In genomic region chr16:58678716-58679115, GRCh38 we compare ENCODE assay signal across 8 cellular contexts. TPM values are rescaled to one million over a fixed set of nuclear protein-coding genes. Genes with fewer than 3 reads are reported as not detected.
DNase-seq lines count a peak whose midpoint lies in the region; ATAC-seq and TF ChIP-seq lines count a peak whose summit lies in the region.

No MANE protein-coding gene starts in this region.

- TF ChIP-seq CTCF in Calu3 (IDR thresholded peaks at IDR 0.05; ENCODE audit: unreplicated experiment) (no peak), LNCaP clone FGC (IDR thresholded peaks at IDR 0.05; ENCODE audit: control insufficient read depth, extremely low read depth, insufficient read depth) (peak; percentile 90), mammary epithelial cell (conservative IDR thresholded peaks at IDR 0.05 in 1 of 2, IDR thresholded peaks at IDR 0.05 in 1 of 2; ENCODE audit: extremely low read depth in 1 of 2, insufficient read depth in 1 of 2, low read depth in 1 of 2, low read length in 2 of 2) (peak; percentile 29 to 61)

- H3K9me3 ChIP-seq in mammary epithelial cell (replicated peaks; ENCODE audit: insufficient read depth, low read length): no peaks in the 10 kb centered on the region

- H3K36me3 Mint-ChIP-seq in Calu3 (ENCODE audit: insufficient read depth, unreplicated experiment): peaks cover 7% of the 10 kb centered on the region
- no peaks in the 10 kb centered on the region for H3K36me3 Mint-ChIP-seq in activated naive CD8-positive, alpha-beta T cell treated with anti-CD3 and anti-CD28 coated beads, Interleukin-2, amount 50 U/mL, for 24 hours (ENCODE audit: low read depth)

- H3K27me3 ChIP-seq in mammary epithelial cell (ENCODE audit: insufficient read depth, low read length): no peaks in the 10 kb centered on the region

- CTCF ChIA-PET in Calu3 (lab: Charles Lee) (interaction anchor here (0.8 to 2.7 kb wide), 2 partner anchors 73 to 78 kb away, joined by 5 to 17 read pairs; no protein-coding TSS in a partner anchor), mammary epithelial cell (lab: Charles Lee; ENCODE audit: low non-redundant PET) (interaction anchor here (0.6 to 1.1 kb wide), 3 partner anchors 34 to 165 kb away, joined by 3 to 9 read pairs (median 4); no protein-coding TSS in a partner anchor)

- no peak overlapping the region for H3K4me3 Mint-ChIP-seq in Calu3 (ENCODE audit: low read depth, unreplicated experiment)
- no peak overlapping the region for H3K4me3 Mint-ChIP-seq in activated naive CD8-positive, alpha-beta T cell treated with anti-CD3 and anti-CD28 coated beads, Interleukin-2, amount 50 U/mL, for 24 hours

- dilution Hi-C loops in mammary epithelial cell (cut with HindIII; ENCODE audit: low sequenced_read_pairs): loop anchor here (10.0 kb wide), 1 partner anchor 54 kb away; the partner anchor contains the start of gene CNOT1

- no peak overlapping the region for H3K27ac ChIP-seq in mammary epithelial cell (ENCODE audit: insufficient read depth, low read depth, low read length)

- H3K79me2 ChIP-seq in mammary epithelial cell (ENCODE audit: insufficient read depth, low read length): peaks cover 15% of the 10 kb centered on the region

- no peaks in the 10 kb centered on the region for H4K20me1 ChIP-seq in mammary epithelial cell (ENCODE audit: insufficient read depth, low read length)

- no peak overlapping the region for H2AFZ ChIP-seq in mammary epithelial cell (ENCODE audit: low read depth, low read length)

- H3K27ac Mint-ChIP-seq in Calu3 (ENCODE audit: unreplicated experiment): no peak overlapping the region
- H3K27ac Mint-ChIP-seq in activated naive CD8-positive, alpha-beta T cell treated with anti-CD3 and anti-CD28 coated beads, Interleukin-2, amount 50 U/mL, for 24 hours: no peak overlapping the region

- no peaks in the 10 kb centered on the region for H3K9me3 Mint-ChIP-seq in Calu3 (ENCODE audit: low read depth, unreplicated experiment)
- H3K9me3 Mint-ChIP-seq in activated naive CD8-positive, alpha-beta T cell treated with anti-CD3 and anti-CD28 coated beads, Interleukin-2, amount 50 U/mL, for 24 hours: no peaks in the 10 kb centered on the region

- no TSS peak for BruUV-seq in Calu3 (replicated peaks; lab: Mats Ljungman, UMichigan)
- no TSS peak for BruUV-seq in mammary epithelial cell (replicated peaks; lab: Mats Ljungman, UMichigan)

- in situ Hi-C loops in mammary epithelial cell (cut with MboI; ENCODE audit: low sequenced_read_pairs in 2 of 2): no loop called here

- peaks cover 5% of the 10 kb centered on the region for H3K4me1 Mint-ChIP-seq in Calu3 (ENCODE audit: low read depth, unreplicated experiment)
- H3K4me1 Mint-ChIP-seq in activated naive CD8-positive, alpha-beta T cell treated with anti-CD3 and anti-CD28 coated beads, Interleukin-2, amount 50 U/mL, for 24 hours: peaks cover 7% of the 10 kb centered on the region

- DNase-seq in Calu3 (peak; percentile 30), LNCaP clone FGC (ENCODE audit: low read depth) (peak; percentile 69), mammary epithelial cell (peak; percentile 43), medulla oblongata (ENCODE audit: extremely low spot score) (peak; percentile 78)
- no peak for DNase-seq in activated CD8-positive, alpha-beta memory T cell treated with anti-CD3 and anti-CD28 coated beads for 24 hours
- DNase-seq in activated naive CD8-positive, alpha-beta T cell treated with anti-CD3 and anti-CD28 coated beads, Interleukin-2, amount 50 U/mL, for 24 hours: no peak

- no peaks in the 10 kb centered on the region for H3K4me1 ChIP-seq in mammary epithelial cell (ENCODE audit: insufficient read depth, low read length)

- no peak overlapping the region for H3K4me2 ChIP-seq in mammary epithelial cell (ENCODE audit: insufficient read depth, low read depth, low read length)

- H3K36me3 ChIP-seq in mammary epithelial cell (ENCODE audit: insufficient read depth, low read length): peaks cover 3% of the 10 kb centered on the region

- H3K4me3 ChIP-seq in LNCaP clone FGC (ENCODE audit: low read depth, low read length) (no peak overlapping the region), mammary epithelial cell (replicated peaks in 1 of 3; ENCODE audit: insufficient read depth in 1 of 3, low read depth in 2 of 3, low read length in 3 of 3) (no peak overlapping the region)

- WGBS in mammary epithelial cell (ENCODE audit: low coverage, missing lambda C conversion rate): 71% methylated on average over 3 of the region's 3 CpGs

- no peak for ATAC-seq in activated naive CD8-positive, alpha-beta T cell treated with anti-CD3 and anti-CD28 coated beads, Interleukin-2, amount 50 U/mL, for 24 hours
- ATAC-seq in GM18498 (IDR thresholded peaks at IDR 0.05; ENCODE audit: unreplicated experiment): no peak
- ATAC-seq in activated CD4-positive, CD25-positive, alpha-beta regulatory T cell treated with anti-CD3 and anti-CD28 coated beads, Interleukin-2, amount 50 U/mL, for 24 hours: no peak

- H3K9ac ChIP-seq in mammary epithelial cell (ENCODE audit: insufficient read depth, low read length): no peak overlapping the region

- H3K27me3 Mint-ChIP-seq in Calu3 (ENCODE audit: unreplicated experiment): no peaks in the 10 kb centered on the region
- H3K27me3 Mint-ChIP-seq in activated naive CD8-positive, alpha-beta T cell treated with anti-CD3 and anti-CD28 coated beads, Interleukin-2, amount 50 U/mL, for 24 hours: no peaks in the 10 kb centered on the region

- intact Hi-C loops in Calu3 (cut with micrococcal nuclease; ENCODE audit: unreplicated experiment): loop anchor here (2.0 kb wide), 1 partner anchor 78 kb away; no protein-coding TSS in a partner anchor
- intact Hi-C loops in mammary epithelial cell (cut with micrococcal nuclease): no loop called here

RNA-seq across cellular contexts. Expression of gene SLC38A7, which starts 5.9 kb away (rescaled TPM):
- total RNA-seq in Calu3 (2022): 23.3 and 23.7 TPM in 2 replicates
- total RNA-seq in mammary epithelial cell: 10 to 100 TPM; 22.7 to 42.0 TPM
- polyA plus RNA-seq in mammary epithelial cell: 15.2 TPM
- 22.6 TPM for polyA minus RNA-seq in mammary epithelial cell

RNA-seq across cellular contexts. Expression of gene CNOT1, which starts 49.1 kb away (rescaled TPM):
- 270 and 299 TPM in 2 replicates for total RNA-seq in Calu3 (2022)
- 100 to 1,000 TPM; 159 to 191 TPM for total RNA-seq in mammary epithelial cell
- polyA plus RNA-seq in mammary epithelial cell: 115 TPM
- 324 TPM for polyA minus RNA-seq in mammary epithelial cell

RNA-seq across cellular contexts. Expression of gene GOT2, which starts 55.4 kb away (rescaled TPM):
- total RNA-seq in Calu3 (2022) (146 and 162 TPM in 2 replicates), mammary epithelial cell (100 to 1,000 TPM in 1 of 2 donors, 10 to 100 TPM in 1; 74.7 to 160 TPM)
- 142 TPM for polyA plus RNA-seq in mammary epithelial cell
- 242 TPM for polyA minus RNA-seq in mammary epithelial cell

Comparison
In these comparisons a context has a peak if more than half of its experiments do, and no peak if none do; other contexts are left out.
1. DNase-seq: peak in Calu3 (single experiment), LNCaP clone FGC (single experiment), mammary epithelial cell (single experiment) and medulla oblongata (single experiment); none in activated CD8-positive, alpha-beta memory T cell treated with anti-CD3 and anti-CD28 coated beads for 24 hours (single experiment) and activated naive CD8-positive, alpha-beta T cell treated with anti-CD3 and anti-CD28 coated beads, Interleukin-2, amount 50 U/mL, for 24 hours (single experiment).